In the genomic region with DNA sequence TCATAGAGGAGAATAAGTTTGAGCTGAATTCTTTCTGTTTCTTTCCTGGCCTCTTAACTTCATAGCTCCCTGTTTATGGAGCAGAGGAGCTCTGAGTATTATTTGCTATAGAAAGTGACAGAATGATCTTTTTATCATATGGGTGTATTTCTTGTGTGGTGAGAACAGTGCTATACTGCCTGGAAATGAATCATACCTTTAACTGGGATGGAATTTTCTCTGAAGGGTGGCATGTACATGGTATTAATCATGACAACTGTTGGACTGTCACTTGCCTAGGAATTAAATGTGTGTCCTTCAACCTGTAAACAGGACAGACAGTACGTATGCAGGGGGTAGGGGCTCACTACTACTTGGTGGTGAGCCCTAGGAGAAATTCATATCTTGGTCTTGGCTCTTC, we compare ENCODE assay signal across 23 cellular contexts. TPM values are rescaled to one million over a fixed set of nuclear protein-coding genes. Genes with fewer than 3 reads are reported as not detected.
"Had no signal": no experiment of that assay in that cellular context is flagged by ENCODE, and none has a peak within 500 bp of the region (broad histone marks: within the 10 kb centered on the region; RNA-seq: fewer than 3 reads in every experiment).

No MANE protein-coding gene starts in this region.

- H3K4me1 ChIP-seq: vagina had no signal

- H3K4me3 ChIP-seq: esophagus squamous epithelium, right lobe of liver, skin epidermis, vagina had no signal

- ATAC-seq: left ventricle myocardium superior; stimulated activated effector memory CD8-positive, alpha-beta T cell treated with anti-CD3 and anti-CD28 coated beads, Interleukin-12 subunit alpha, Interleukin-12 subunit beta, amount 100 ng/mL, for 72 hours; T-helper 17 cell had no signal

- H3K27ac ChIP-seq: epithelial cell of prostate, esophagus squamous epithelium, right lobe of liver, skin epidermis, vagina had no signal

- H3K9me3 ChIP-seq: esophagus squamous epithelium, right lobe of liver, vagina had no signal

- H3K36me3 ChIP-seq: esophagus squamous epithelium, right lobe of liver, vagina had no signal

- DNase-seq: activated CD4-positive, alpha-beta memory T cell treated with anti-CD3 and anti-CD28 coated beads for 36 hours; activated CD4-positive, alpha-beta T cell treated with anti-CD3 and anti-CD28 coated beads, Interleukin-2, amount 10 ng/mL, durations not matched to agents 24 days and 14 days; activated CD4-positive, CD25-positive, alpha-beta regulatory T cell treated with anti-CD3 and anti-CD28 coated beads, Interleukin-2, amount 50 U/mL, for 72 hours; activated CD8-positive, alpha-beta memory T cell treated with anti-CD3 and anti-CD28 coated beads, Interleukin-2, amount 50 U/mL, for 4 hours; activated effector memory CD4-positive, alpha-beta T cell treated with anti-CD3 and anti-CD28 coated beads, Interleukin-2, amount 50 U/mL, for 16 hours; activated naive CD4-positive, alpha-beta T cell treated with anti-CD3 and anti-CD28 coated beads, Interleukin-2, amount 10 ng/mL, durations not matched to agents 7 days and 5 days; activated naive CD8-positive, alpha-beta T cell treated with anti-CD3 and anti-CD28 coated beads, Interleukin-2, amount 10 ng/mL, durations not matched to agents 7 days and 5 days; activated T-cell treated with anti-CD3 and anti-CD28 coated beads, Interleukin-2, amount 50 U/mL, for 1 hour; amniotic stem cell; dermis blood vessel endothelial cell; effector CD4-positive, alpha-beta T cell; esophagus squamous epithelium; left ventricle myocardium superior; right lobe of liver; stimulated activated CD4-positive, alpha-beta T cell treated with anti-CD3 and anti-CD28 coated beads, Interleukin-12 subunit alpha, Interleukin-12 subunit beta, amount 100 ng/mL, for 4 hours; stimulated activated CD4-positive, alpha-beta T cell treated with anti-CD3 and anti-CD28 coated beads, Interleukin-4, amount 100 ng/mL, for 1 hour; T-helper 17 cell; T1000 had no signal

- H3K27me3 ChIP-seq: esophagus squamous epithelium, right lobe of liver, vagina had no signal

RNA-seq across cellular contexts. Expression of a gene that starts 33.9 kb away (rescaled TPM):
- total RNA-seq: activated CD4-positive, alpha-beta T cell treated with anti-CD3 and anti-CD28 coated beads, Interleukin-2, amount 10 ng/mL, durations not matched to agents 24 days and 14 days; activated naive CD8-positive, alpha-beta T cell treated with anti-CD3 and anti-CD28 coated beads, Interleukin-2, amount 10 ng/mL, durations not matched to agents 7 days and 5 days; activated T-helper 1 cell treated with anti-CD3 and anti-CD28 coated beads, Interleukin-12 subunit alpha, Interleukin-12 subunit beta, Interleukin-2, Interleukin-4 antibody, amounts not matched to agents 30 ng/mL and 10 ng/mL and 1 ng/mL, durations not matched to agents 14 hours and 24 hours and 36 hours; T-helper 17 cell had no signal
